8 cellular contexts compared by ENCODE assay signal in the genomic region with DNA sequence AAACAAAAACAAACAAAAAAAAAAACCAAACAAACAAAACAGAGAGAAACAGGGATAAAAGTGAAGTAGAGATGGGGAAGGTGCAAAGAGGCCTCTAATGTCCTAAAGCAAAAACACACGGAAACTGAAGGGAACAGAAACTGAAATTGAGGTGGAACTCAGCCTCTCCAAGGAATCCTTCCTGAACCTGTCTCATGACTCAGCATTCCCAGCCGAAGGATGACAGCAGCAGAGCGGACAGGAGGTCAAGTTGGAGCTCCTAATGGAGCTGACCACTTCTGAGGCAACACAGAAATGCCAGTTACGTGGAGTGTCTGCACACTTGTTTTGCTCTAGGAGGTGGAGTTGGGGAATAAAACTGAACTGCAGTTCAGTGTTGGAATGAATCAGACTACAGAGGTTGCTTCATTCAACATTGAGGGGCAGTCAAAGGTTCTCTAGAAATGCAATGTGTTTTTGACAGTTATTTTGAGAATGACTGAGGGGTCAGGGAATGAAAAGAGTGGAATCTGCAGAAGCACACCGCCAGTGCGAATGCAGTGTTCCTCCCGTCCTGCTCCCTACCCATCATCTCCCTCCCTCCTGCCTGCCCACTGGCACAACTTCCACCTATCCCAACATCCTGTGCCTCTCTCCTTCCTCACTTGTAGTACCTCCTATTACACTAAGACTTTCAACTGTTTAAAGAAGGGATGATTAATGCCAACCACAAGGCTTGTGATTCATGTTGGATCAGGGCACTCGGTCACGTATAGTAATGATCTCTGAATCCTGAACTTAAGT. TPM values are rescaled to one million over a fixed set of nuclear protein-coding genes. Genes with fewer than 3 reads are reported as not detected.
A peak's percentile ranks its signal among the peaks of the same experiment; 100 is the strongest.
DNase-seq lines count a peak whose midpoint lies in the region; FAIRE-seq and TF ChIP-seq lines count a peak whose summit lies in the region.

No MANE protein-coding gene starts in this region.

- peak overlapping the region; percentile 67 for H3K4me2 ChIP-seq in DOHH2 (ENCODE audit: low read length)
- H3K4me2 ChIP-seq in Loucy (ENCODE audit: low read depth, low read length, poor library complexity, severe bottlenecking): peak overlapping the region; percentile 90

- H3F3A ChIP-seq in DOHH2 (ENCODE audit: control insufficient read depth, insufficient read depth) (peaks cover 11% of the 10 kb centered on the region; the same call in 1 of the 2 replicates), Loucy (ENCODE audit: low read depth) (no peaks in the 10 kb centered on the region)

- H3K27me3 ChIP-seq in DOHH2 (ENCODE audit: control insufficient read depth, low read length) (no peaks in the 10 kb centered on the region), Loucy (ENCODE audit: insufficient read depth, low read length, poor library complexity, severe bottlenecking) (no peaks in the 10 kb centered on the region)

- H3K36me3 ChIP-seq in DOHH2 (ENCODE audit: control insufficient read depth, low read length) (peaks cover 13% of the 10 kb centered on the region; the same call in 1 of the 2 replicates), Loucy (ENCODE audit: insufficient read depth, low read length) (no peaks in the 10 kb centered on the region)

- TF ChIP-seq CTCF in DOHH2 (IDR thresholded peaks at IDR 0.05; ENCODE audit: low read depth, low read length, poor library complexity, severe bottlenecking): no peak
- no peak for TF ChIP-seq CTCF in Loucy (conservative IDR thresholded peaks at IDR 0.05; ENCODE audit: low read length)
- no peak for TF ChIP-seq CTCF in choroid plexus epithelial cell (conservative IDR thresholded peaks at IDR 0.05; ENCODE audit: low read depth, low read length)

- no peaks in the 10 kb centered on the region for H3K9me2 ChIP-seq in DOHH2 (replicated peaks; ENCODE audit: control insufficient read depth, low read length)
- no peaks in the 10 kb centered on the region for H3K9me2 ChIP-seq in Loucy (replicated peaks; ENCODE audit: low read depth, low read length)

- no peak overlapping the region for H2AFZ ChIP-seq in Loucy (ENCODE audit: low read length)

- H3K79me2 ChIP-seq in DOHH2 (ENCODE audit: control insufficient read depth, low read length): peaks cover 100% of the 10 kb centered on the region
- H3K79me2 ChIP-seq in Loucy (ENCODE audit: insufficient read depth, low read length): peaks cover 100% of the 10 kb centered on the region

- H4K20me1 ChIP-seq in DOHH2 (ENCODE audit: control insufficient read depth, insufficient read depth, low read depth, low read length) (peaks cover 54% of the 10 kb centered on the region), Loucy (ENCODE audit: insufficient read depth, low read length, poor library complexity, severe bottlenecking) (peaks cover 70% of the 10 kb centered on the region)

- H3K9ac ChIP-seq in Loucy (ENCODE audit: low read depth, low read length, poor library complexity, severe bottlenecking): no peak overlapping the region

- no peak overlapping the region for H3K27ac ChIP-seq in DOHH2 (ENCODE audit: low read depth, low read length)

- H3K9me3 ChIP-seq in DOHH2 (ENCODE audit: control insufficient read depth, insufficient read depth, low read length): no peaks in the 10 kb centered on the region
- no peaks in the 10 kb centered on the region for H3K9me3 ChIP-seq in Loucy (ENCODE audit: insufficient read depth, low read depth, low read length)

- DNase-seq in choroid plexus epithelial cell (ENCODE audit: low read depth) (peak; percentile 92), myocyte (ENCODE audit: low read depth) (peak; percentile 82), NCI-H2171 (lab: John Stamatoyannopoulos, UW) (no peak), GM19239 (ENCODE audit: insufficient read length, low spot score) (no peak), NAMALWA (ENCODE audit: low spot score) (no peak), pons (ENCODE audit: low spot score) (no peak)

- FAIRE-seq in GM19239 (lab: Jason Lieb, UNC): no peak

- H3K4me1 ChIP-seq in DOHH2 (ENCODE audit: control insufficient read depth, low read length): peaks cover 94% of the 10 kb centered on the region
- peaks cover 93% of the 10 kb centered on the region for H3K4me1 ChIP-seq in Loucy (ENCODE audit: insufficient read depth, low read length, poor library complexity, severe bottlenecking)

- H3K4me3 ChIP-seq in DOHH2 (ENCODE audit: low read length) (peak overlapping the region; percentile 23; the same call in 1 of the 2 replicates), Loucy (ENCODE audit: low read length, poor library complexity, severe bottlenecking) (peak overlapping the region; percentile 36), choroid plexus epithelial cell (ENCODE audit: low read depth, low read length) (no peak overlapping the region)

RNA-seq across cellular contexts. Expression of a gene that starts 6.3 kb away (rescaled TPM):
- total RNA-seq in myocyte: 12.7 and 21.1 TPM in 2 replicates
- 16.9 TPM for polyA plus RNA-seq in myocyte (2012)

RNA-seq across cellular contexts. Expression of a gene that starts 20.8 kb away (rescaled TPM):
- total RNA-seq in myocyte: not detected in 2 replicates
- polyA plus RNA-seq in myocyte (2012): 0.08 TPM

RNA-seq across cellular contexts. Expression of a gene that starts 54.6 kb away (rescaled TPM):
- 6.5 and 7.5 TPM in 2 replicates for total RNA-seq in myocyte
- polyA plus RNA-seq in myocyte (2012): 10.6 TPM

Comparison
In these comparisons a context has a peak if more than half of its experiments do, and no peak if none do; other contexts are left out.
1. DNase-seq: peak in choroid plexus epithelial cell (single experiment) and myocyte (single experiment); none in NCI-H2171 (single experiment), GM19239 (single experiment), NAMALWA (single experiment) and pons (single experiment).